ENCODE assay signal across 1 cellular context in the genomic region with DNA sequence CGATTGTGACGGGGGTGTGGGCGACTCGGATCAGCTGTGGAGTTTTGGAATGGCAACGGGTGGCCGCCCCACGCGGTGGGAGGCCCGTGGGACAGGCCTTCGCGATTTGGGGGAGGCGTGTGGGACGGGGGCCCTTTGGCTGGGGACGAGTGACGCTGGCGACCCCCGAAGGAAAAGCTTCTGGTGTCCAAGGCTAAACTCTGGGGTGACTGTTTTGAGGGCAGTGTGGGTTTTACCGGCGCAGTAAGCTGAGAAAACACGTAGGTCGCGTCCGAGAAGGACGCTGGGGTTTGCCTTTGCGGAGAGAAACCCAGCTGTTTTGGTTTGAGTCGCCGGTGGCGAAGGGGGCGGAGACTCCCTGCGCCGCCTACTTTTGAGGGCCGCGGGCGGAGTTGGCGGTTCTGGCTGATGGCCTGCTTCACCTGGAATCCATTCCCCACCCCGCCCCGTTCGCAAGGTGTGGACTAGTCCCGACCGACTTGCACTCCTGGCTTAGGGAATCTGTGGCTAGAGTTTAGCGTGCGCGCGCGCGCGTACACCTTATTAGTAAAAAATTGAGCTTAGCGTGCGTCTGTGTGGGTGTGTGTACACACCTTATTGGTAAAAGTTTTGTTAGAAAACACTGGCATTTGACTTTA.
A peak's percentile ranks its signal among the peaks of the same experiment; 100 is the strongest.
TF ChIP-seq lines count a peak whose summit lies in the region.

No MANE protein-coding gene starts in this region.

TF ChIP-seq in HEK293, 187 proteins besides CTCF, POLR2A, EP300 and RAD21 (continued from another document):
- TF ChIP-seq PRDM10 (tag by site-specific recombination; IDR thresholded peaks at IDR 0.05) (peak; percentile 91), ZNF501 (tag by site-specific recombination; IDR thresholded peaks at IDR 0.05) (0 out of 2 replicates have a peak, but pooled peaks have one; percentile 35), KLF1 (tag by site-specific recombination; IDR thresholded peaks at IDR 0.05) (peak; percentile 24; the same call in 1 of the 2 replicates), BCL11A (tag by site-specific recombination; IDR thresholded peaks at IDR 0.05; ENCODE audit: low read depth) (no peak), ZBTB20 (tag by site-specific recombination; IDR thresholded peaks at IDR 0.05) (peak; percentile 12; the same call in 1 of the 2 replicates), ZFHX2 (tag by site-specific recombination; conservative IDR thresholded peaks at IDR 0.05) (peak; percentile 76), ZNF133 (tag by site-specific recombination; IDR thresholded peaks at IDR 0.05) (no peak), SP2 (tag by site-specific recombination; IDR thresholded peaks at IDR 0.05) (peak; percentile 64), ZBTB10 (tag by site-specific recombination; IDR thresholded peaks at IDR 0.05) (0 out of 2 replicates have a peak, but pooled peaks have one; percentile 67), EGR2 (tag by site-specific recombination; IDR thresholded peaks at IDR 0.05; ENCODE audit: low read depth) (peak; percentile 67), GLI4 (tag by site-specific recombination; IDR thresholded peaks at IDR 0.05) (no peak), ZNF335 (tag by site-specific recombination; conservative IDR thresholded peaks at IDR 0.05) (peak; percentile 25), ZNF18 (tag by site-specific recombination; IDR thresholded peaks at IDR 0.05) (no peak), ZNF394 (tag by site-specific recombination; IDR thresholded peaks at IDR 0.05; ENCODE audit: borderline replicate concordance) (no peak), KLF16 (tag by site-specific recombination; IDR thresholded peaks at IDR 0.05) (peak; percentile 62; the same call in 1 of the 2 replicates), ZNF366 (tag by site-specific recombination; conservative IDR thresholded peaks at IDR 0.05) (no peak)
- TF ChIP-seq, protein P1, sequence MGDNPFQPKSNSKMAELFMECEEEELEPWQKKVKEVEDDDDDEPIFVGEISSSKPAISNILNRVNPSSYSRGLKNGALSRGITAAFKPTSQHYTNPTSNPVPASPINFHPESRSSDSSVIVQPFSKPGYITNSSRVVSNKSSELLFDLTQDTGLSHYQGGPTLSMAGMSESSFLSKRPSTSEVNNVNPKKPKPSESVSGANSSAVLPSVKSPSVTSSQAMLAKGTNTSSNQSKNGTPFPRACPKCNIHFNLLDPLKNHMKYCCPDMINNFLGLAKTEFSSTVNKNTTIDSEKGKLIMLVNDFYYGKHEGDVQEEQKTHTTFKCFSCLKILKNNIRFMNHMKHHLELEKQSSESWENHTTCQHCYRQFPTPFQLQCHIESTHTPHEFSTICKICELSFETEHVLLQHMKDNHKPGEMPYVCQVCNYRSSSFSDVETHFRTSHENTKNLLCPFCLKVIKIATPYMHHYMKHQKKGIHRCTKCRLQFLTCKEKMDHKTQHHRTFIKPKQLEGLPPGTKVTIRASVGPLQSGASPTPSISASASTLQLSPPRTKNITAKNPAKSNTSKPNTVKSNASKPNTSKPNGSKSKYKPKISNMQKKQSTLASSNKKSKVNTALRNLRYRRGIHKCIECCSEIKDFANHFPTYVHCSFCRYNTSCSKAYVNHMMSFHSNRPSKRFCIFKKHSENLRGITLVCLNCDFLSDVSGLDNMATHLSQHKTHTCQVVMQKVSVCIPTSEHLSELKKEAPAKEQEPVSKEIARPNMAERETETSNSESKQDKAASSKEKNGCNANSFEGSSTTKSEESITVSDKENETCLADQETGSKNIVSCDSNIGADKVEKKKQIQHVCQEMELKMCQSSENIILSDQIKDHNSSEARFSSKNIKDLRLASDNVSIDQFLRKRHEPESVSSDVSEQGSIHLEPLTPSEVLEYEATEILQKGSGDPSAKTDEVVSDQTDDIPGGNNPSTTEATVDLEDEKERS (tag by site-specific recombination; IDR thresholded peaks at IDR 0.05), result no peak
- TF ChIP-seq, protein P2, sequence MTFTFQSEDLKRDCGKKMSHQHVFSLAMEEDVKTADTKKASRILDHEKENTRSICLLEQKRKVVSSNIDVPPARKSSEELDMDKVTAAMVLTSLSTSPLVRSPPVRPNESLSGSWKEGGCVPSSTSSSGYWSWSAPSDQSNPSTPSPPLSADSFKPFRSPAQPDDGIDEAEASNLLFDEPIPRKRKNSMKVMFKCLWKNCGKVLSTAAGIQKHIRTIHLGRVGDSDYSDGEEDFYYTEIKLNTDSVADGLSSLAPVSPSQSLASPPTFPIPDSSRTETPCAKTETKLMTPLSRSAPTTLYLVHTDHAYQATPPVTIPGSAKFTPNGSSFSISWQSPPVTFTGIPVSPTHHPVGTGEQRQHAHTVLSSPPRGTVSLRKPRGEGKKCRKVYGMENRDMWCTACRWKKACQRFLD (tag by site-specific recombination; IDR thresholded peaks at IDR 0.05), result 0 out of 2 replicates have a peak, but pooled peaks have one; percentile 28
- TF ChIP-seq, protein P3, sequence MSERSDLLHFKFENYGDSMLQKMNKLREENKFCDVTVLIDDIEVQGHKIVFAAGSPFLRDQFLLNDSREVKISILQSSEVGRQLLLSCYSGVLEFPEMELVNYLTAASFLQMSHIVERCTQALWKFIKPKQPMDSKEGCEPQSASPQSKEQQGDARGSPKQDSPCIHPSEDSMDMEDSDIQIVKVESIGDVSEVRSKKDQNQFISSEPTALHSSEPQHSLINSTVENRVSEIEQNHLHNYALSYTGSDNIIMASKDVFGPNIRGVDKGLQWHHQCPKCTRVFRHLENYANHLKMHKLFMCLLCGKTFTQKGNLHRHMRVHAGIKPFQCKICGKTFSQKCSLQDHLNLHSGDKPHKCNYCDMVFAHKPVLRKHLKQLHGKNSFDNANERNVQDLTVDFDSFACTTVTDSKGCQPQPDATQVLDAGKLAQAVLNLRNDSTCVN (tag by site-specific recombination; optimal IDR thresholded peaks at IDR 0.05), result peak; percentile 53
